18 cellular contexts compared by ENCODE assay signal in genomic region chr11:71207996-71208774, GRCh38. TPM values are rescaled to one million over a fixed set of nuclear protein-coding genes. Genes with fewer than 3 reads are reported as not detected.
DNase-seq lines count a peak whose midpoint lies in the region; ATAC-seq and TF ChIP-seq lines count a peak whose summit lies in the region.
"Had no signal": no experiment of that assay in that cellular context is flagged by ENCODE, and none has a peak within 500 bp of the region (broad histone marks: within the 10 kb centered on the region; RNA-seq: fewer than 3 reads in every experiment).

No MANE protein-coding gene starts in this region.

- H4K91ac ChIP-seq in H9 (ENCODE audit: insufficient read length, low read depth, low read length) (no peak overlapping the region), mesenchymal stem cell (ENCODE audit: low read length) (peak overlapping the region; percentile 62)

- TF ChIP-seq POLR2A in spleen (IDR thresholded peaks at IDR 0.05) (no peak), esophagus squamous epithelium (IDR thresholded peaks at IDR 0.05) (no peak)

- no peak overlapping the region for H2BK5ac ChIP-seq in H9 (ENCODE audit: insufficient read length, low read length)
- H2BK5ac ChIP-seq in mesenchymal stem cell (ENCODE audit: low read depth, low read length, poor library complexity, severe bottlenecking): no peak overlapping the region

- no peaks in the 10 kb centered on the region for H3K23me2 ChIP-seq in H9 (ENCODE audit: insufficient read length, low read depth, low read length, poor library complexity, severe bottlenecking)

- no peaks in the 10 kb centered on the region; a peak in 1 of 5 replicates for H3K9me3 Mint-ChIP-seq in H9
- peaks cover 4% of the 10 kb centered on the region; the same call in 1 of the 2 replicates for H3K9me3 Mint-ChIP-seq in WTC11

- H3K27me3 ChIP-seq in H9 (ENCODE audit: insufficient read depth, low read length) (no peaks in the 10 kb centered on the region), mesenchymal stem cell (ENCODE audit: control insufficient read depth in 1 of 2, insufficient read depth in 1 of 2, low read length in 2 of 2) (peaks cover 0 to 3% of the 10 kb centered on the region in 2 experiments), spleen (replicated peaks in 1 of 7) (peaks cover 0 to 59% (median 0%) of the 10 kb centered on the region in 7 donors), esophagus squamous epithelium (peaks cover 0 to 63% (median 0%) of the 10 kb centered on the region in 4 donors)
- H3K27me3 ChIP-seq: BLaER1 treated with 17β-estradiol and CSF1 and Interleukin-3, amounts not matched to agents 10 nM and 100 nM; SJCRH30 had no signal

- no peak overlapping the region for H2BK12ac ChIP-seq in H9 (ENCODE audit: insufficient read length, low read depth, low read length)
- no peak overlapping the region for H2BK12ac ChIP-seq in mesenchymal stem cell (ENCODE audit: low read length in 2 of 2)

- no CpG with 5 or more reads among the region's 9 CpGs for WGBS in H9 (ENCODE audit: extremely low coverage, insufficient read length, low lambda C conversion rate)
- WGBS in mesenchymal stem cell: 75% methylated on average over 5 of the region's 9 CpGs
- WGBS in spleen, 5 donors: 80 to 89% (median 82%) methylated on average over 9 of the region's 9 CpGs
- WGBS in esophagus squamous epithelium, 2 donors: 78 to 91% methylated on average over 5 to 6 of the region's 9 CpGs

- no peak overlapping the region for H3K9ac ChIP-seq in H9 (ENCODE audit: extremely low read depth, insufficient read length, low read length)
- H3K9ac ChIP-seq in mesenchymal stem cell (ENCODE audit: low read length): no peak overlapping the region
- H3K9ac ChIP-seq: BLaER1 treated with 17β-estradiol and CSF1 and Interleukin-3, amounts not matched to agents 10 nM and 100 nM had no signal

- peaks cover 19 to 30% of the 10 kb centered on the region in 2 experiments for H3K4me1 Mint-ChIP-seq in H9
- peaks cover 45% of the 10 kb centered on the region for H3K4me1 Mint-ChIP-seq in WTC11

- H3K27ac Mint-ChIP-seq in H9: peak overlapping the region in 2 of 3 experiments; percentile 82 to 87; a peak in 3 of 7 replicates
- peak overlapping the region; percentile 88; the same call in 1 of the 2 replicates for H3K27ac Mint-ChIP-seq in WTC11
- H3K27ac Mint-ChIP-seq: CD8-positive, alpha-beta T cell had no signal

- H2AFZ ChIP-seq in H9 (ENCODE audit: low read length): no peak overlapping the region
- H2AFZ ChIP-seq in mesenchymal stem cell (ENCODE audit: low read depth, low read length): no peak overlapping the region

- H3K4me1 ChIP-seq in H9 (ENCODE audit: insufficient read depth, low read length): peaks cover 4% of the 10 kb centered on the region; the same call in 1 of the 2 replicates
- H3K4me1 ChIP-seq in mesenchymal stem cell (ENCODE audit: control insufficient read depth, insufficient read depth, low read depth, low read length): peaks cover 32% of the 10 kb centered on the region
- no peaks in the 10 kb centered on the region for H3K4me1 ChIP-seq in spleen
- H3K4me1 ChIP-seq in esophagus squamous epithelium: peaks cover 0 to 4% (median 0%) of the 10 kb centered on the region in 3 donors
- H3K4me1 ChIP-seq: BLaER1 treated with 17β-estradiol and CSF1 and Interleukin-3, amounts not matched to agents 10 nM and 100 nM; SJCRH30 had no signal

- H3K27me3 Mint-ChIP-seq in H9 (ENCODE audit: low read depth) (no peaks in the 10 kb centered on the region), WTC11 (ENCODE audit: low read depth) (no peaks in the 10 kb centered on the region)

- H3T11ph ChIP-seq in H9 (ENCODE audit: low read length): no peak overlapping the region

- no peaks in the 10 kb centered on the region for H4K20me1 ChIP-seq in H9 (ENCODE audit: control insufficient read depth, insufficient read depth, insufficient read length)
- H4K20me1 ChIP-seq: BLaER1 treated with 17β-estradiol and CSF1 and Interleukin-3, amounts not matched to agents 10 nM and 100 nM had no signal

- H3K36me3 ChIP-seq in mesenchymal stem cell (ENCODE audit: control insufficient read depth in 1 of 2, insufficient read depth in 2 of 2, low read depth in 1 of 2, low read length in 2 of 2) (peaks cover 0 to 12% of the 10 kb centered on the region in 2 experiments), spleen (no peaks in the 10 kb centered on the region), esophagus squamous epithelium (no peaks in the 10 kb centered on the region)
- H3K36me3 ChIP-seq: BLaER1 treated with 17β-estradiol and CSF1 and Interleukin-3, amounts not matched to agents 10 nM and 100 nM; SJCRH30 had no signal

- no peak for ATAC-seq in WTC11
- ATAC-seq: CD8-positive, alpha-beta T cell; PC-3 had no signal

- TF ChIP-seq CTCF in H9 (conservative IDR thresholded peaks at IDR 0.05) (no peak), WTC11 (IDR thresholded peaks at IDR 0.05) (no peak), spleen (IDR thresholded peaks at IDR 0.05 in 8 of 11, conservative IDR thresholded peaks at IDR 0.05 in 3 of 11) (no peak), esophagus squamous epithelium (IDR thresholded peaks at IDR 0.05) (no peak)

- H4K8ac ChIP-seq in H9 (replicated peaks; ENCODE audit: insufficient read length, low read depth, low read length) (no peak overlapping the region), mesenchymal stem cell (ENCODE audit: low read length) (peak overlapping the region; percentile 62)

- POLR2A ChIA-PET in WTC11 (lab: Charles Lee): no interaction called here

- H3K14ac ChIP-seq in H9 (ENCODE audit: insufficient read depth, low read length) (no peak overlapping the region), mesenchymal stem cell (ENCODE audit: low read length in 2 of 2) (peak overlapping the region in 1 of 2 experiments; percentile 12)

- H2BK120ac ChIP-seq in H9 (ENCODE audit: low read depth, low read length, poor library complexity, severe bottlenecking) (no peak overlapping the region), mesenchymal stem cell (ENCODE audit: low read depth, low read length) (no peak overlapping the region)

- H3K4me3 Mint-ChIP-seq in H9: no peak overlapping the region
- no peak overlapping the region for H3K4me3 Mint-ChIP-seq in WTC11
- H3K4me3 Mint-ChIP-seq: CD8-positive, alpha-beta T cell had no signal

- H4K5ac ChIP-seq in H9 (ENCODE audit: insufficient read length, low read depth, low read length): no peak overlapping the region

- H3K79me1 ChIP-seq in H9 (ENCODE audit: insufficient read depth, low read depth, low read length, poor library complexity, severe bottlenecking): peaks cover 4% of the 10 kb centered on the region
- H3K79me1 ChIP-seq in mesenchymal stem cell (replicated peaks; ENCODE audit: low read length, poor library complexity, severe bottlenecking): peaks cover 10% of the 10 kb centered on the region

- no peak overlapping the region for H2BK15ac ChIP-seq in H9 (ENCODE audit: low read depth, low read length)
- H2BK15ac ChIP-seq in mesenchymal stem cell (ENCODE audit: low read depth, poor library complexity, severe bottlenecking): no peak overlapping the region

- intact Hi-C loops in spleen (cut with DNase I; ENCODE audit: low total_unique reads) (no loop called here), esophagus squamous epithelium (cut with DNase I) (no loop called here)

- H2AK5ac ChIP-seq in H9 (ENCODE audit: insufficient read length, low read length) (no peak overlapping the region), mesenchymal stem cell (ENCODE audit: low read length, severe bottlenecking) (peak overlapping the region; percentile 34)

- no peak overlapping the region for H2BK20ac ChIP-seq in H9 (ENCODE audit: low read depth, low read length, poor library complexity, severe bottlenecking)

- H3K27ac ChIP-seq in H9 (ENCODE audit: insufficient read length, low read depth, low read length): no peak overlapping the region
- no peak overlapping the region for H3K27ac ChIP-seq in mesenchymal stem cell (ENCODE audit: low read length, poor library complexity, severe bottlenecking)
- H3K27ac ChIP-seq in spleen: no peak overlapping the region
- no peak overlapping the region for H3K27ac ChIP-seq in esophagus squamous epithelium
- H3K27ac ChIP-seq: BLaER1 treated with 17β-estradiol and CSF1 and Interleukin-3, amounts not matched to agents 10 nM and 100 nM; RWPE1; SJCRH30 had no signal

- no peak overlapping the region for H3K4ac ChIP-seq in H9 (ENCODE audit: low read depth, low read length)
- H3K4ac ChIP-seq in mesenchymal stem cell (ENCODE audit: low read depth in 1 of 2, low read length in 2 of 2): peak overlapping the region in 1 of 2 experiments; percentile 9

- H3K18ac ChIP-seq in H9 (ENCODE audit: insufficient read length, low read depth, low read length): no peak overlapping the region
- peak overlapping the region; percentile 16 to 47 for H3K18ac ChIP-seq in mesenchymal stem cell (ENCODE audit: low read depth in 1 of 2, low read length in 2 of 2)

- H3K4me2 ChIP-seq in H9 (ENCODE audit: insufficient read depth, insufficient read length, low read length) (no peak overlapping the region), mesenchymal stem cell (ENCODE audit: low read length, poor library complexity, severe bottlenecking) (no peak overlapping the region)
- H3K4me2 ChIP-seq: BLaER1 treated with 17β-estradiol and CSF1 and Interleukin-3, amounts not matched to agents 10 nM and 100 nM had no signal

- H3K9me3 ChIP-seq in H9 (ENCODE audit: control insufficient read depth, low read depth, low read length) (no peaks in the 10 kb centered on the region), mesenchymal stem cell (ENCODE audit: control insufficient read depth, low read length) (no peaks in the 10 kb centered on the region), spleen (peaks cover 0 to 10% (median 2%) of the 10 kb centered on the region in 8 donors), esophagus squamous epithelium (no peaks in the 10 kb centered on the region)
- H3K9me3 ChIP-seq: SJCRH30 had no signal

- CTCF ChIA-PET in WTC11 (lab: Charles Lee): interaction anchor here (0.9 to 1.4 kb wide), 2 partner anchors 44 to 121 kb away, joined by 3 read pairs; partner anchors contain the start of gene SHANK2

- H3K4me3 ChIP-seq in mesenchymal stem cell (ENCODE audit: insufficient read depth in 1 of 2, low read depth in 1 of 2, low read length in 2 of 2): no peak overlapping the region
- H3K4me3 ChIP-seq in spleen: no peak overlapping the region
- H3K4me3 ChIP-seq in esophagus squamous epithelium: no peak overlapping the region
- H3K4me3 ChIP-seq: BLaER1 treated with 17β-estradiol and CSF1 and Interleukin-3, amounts not matched to agents 10 nM and 100 nM; SJCRH30 had no signal

- H3K79me2 ChIP-seq in H9 (ENCODE audit: insufficient read depth, low read length): peaks cover 4% of the 10 kb centered on the region; the same call in 1 of the 2 replicates

- H3K36me3 Mint-ChIP-seq in H9 (ENCODE audit: insufficient read depth in 1 of 3, low read depth in 3 of 3) (peaks cover 9 to 14% (median 10%) of the 10 kb centered on the region in 3 experiments), WTC11 (peaks cover 22% of the 10 kb centered on the region)
- H3K36me3 Mint-ChIP-seq: CD8-positive, alpha-beta T cell had no signal

- no peak for DNase-seq in H9
- DNase-seq in WTC11 (ENCODE audit: low spot score): no peak
- DNase-seq in mesenchymal stem cell: no peak
- DNase-seq in spleen: peak; percentile 41
- DNase-seq in retina: no peak
- DNase-seq in esophagus squamous epithelium (lab: John Stamatoyannopoulos, UW): no peak
- DNase-seq in amygdala (lab: John Stamatoyannopoulos, UW): no peak
- DNase-seq: CD8-positive, alpha-beta T cell; KG1; NCI-H187; NCI-H2107; NCI-H2227 treated with DMSO at 0.1 percent for 48 hours; NCI-H510A treated with DMSO at 0.1 percent for 48 hours; NCI-H774; PC-3; SJCRH30 had no signal

- no peak overlapping the region for H3K56ac ChIP-seq in H9 (ENCODE audit: insufficient read length, low read depth, low read length)

- H3K23ac ChIP-seq in H9 (ENCODE audit: insufficient read length, low read depth, low read length) (no peak overlapping the region), mesenchymal stem cell (ENCODE audit: low read length in 2 of 2) (no peak overlapping the region)

RNA-seq across cellular contexts. Expression of gene SHANK2, which starts 44.2 kb away (rescaled TPM):
- total RNA-seq in H9 (2021) (22.1 and 23.8 TPM in 2 replicates), WTC11 (2021) (57.5 to 69.3 TPM (median 64.8 TPM) in 3 replicates), spleen (10 to 100 TPM in 5 of 7 donors, 1 to 10 TPM in 2; 5.7 to 23.8 (median 12.1) TPM), esophagus squamous epithelium (10 to 100 TPM in 1 of 4 donors, 1 to 10 TPM in 3; 2.5 to 12.6 (median 4.8) TPM)
- 30.3 TPM for polyA plus RNA-seq in mesenchymal stem cell (2013, experiment 1 of 2)
- polyA plus RNA-seq in mesenchymal stem cell (2013, experiment 2 of 2): 30.2 TPM
- 1 to 10 TPM in 1 of 3 donors, under 1 TPM in 2; 0.30 to 1.4 (median 0.61) TPM for polyA plus RNA-seq in spleen
- total RNA-seq: CD8-positive, alpha-beta T cell had no signal
